ENCODE assay signal across 18 cellular contexts in genomic region chr14:95286649-95287048, GRCh38.
"Had no signal": no experiment of that assay in that cellular context is flagged by ENCODE, and none has a peak within 500 bp of the region (broad histone marks: within the 10 kb centered on the region; RNA-seq: fewer than 3 reads in every experiment).

No MANE protein-coding gene starts in this region.

- H3K4me3 ChIP-seq: breast epithelium, coronary artery, spleen, thyroid gland, uterus had no signal

- H3K4me3 Mint-ChIP-seq: activated CD4-positive, alpha-beta T cell treated with anti-CD3 and anti-CD28 coated beads, Interleukin-2, amount 10 ng/mL, durations not matched to agents 7 days and 5 days; activated CD8-positive, alpha-beta T cell treated with anti-CD3 and anti-CD28 coated beads, Interleukin-2, amount 10 ng/mL, durations not matched to agents 7 days and 5 days; nephron; stimulated activated naive B cell treated with anti-CD40 and anti-IgM and Interleukin-4, amounts not matched to agents 10 μg/mL and 1 μg/mL and 100 μg/mL, for 72 hours had no signal

- H3K9me3 ChIP-seq: breast epithelium, spleen, thyroid gland, uterus had no signal

- ATAC-seq: activated CD4-positive, CD25-positive, alpha-beta regulatory T cell treated with anti-CD3 and anti-CD28 coated beads, Interleukin-2, amount 50 U/mL, for 24 hours; activated CD8-positive, alpha-beta T cell treated with anti-CD3 and anti-CD28 coated beads, Interleukin-2, amount 10 ng/mL, durations not matched to agents 7 days and 5 days; left ventricle myocardium superior; stimulated activated naive B cell treated with anti-CD40 and anti-IgM and Interleukin-4, amounts not matched to agents 10 μg/mL and 1 μg/mL and 100 μg/mL, for 72 hours had no signal

- H3K27me3 Mint-ChIP-seq: stimulated activated naive B cell treated with anti-CD40 and anti-IgM and Interleukin-4, amounts not matched to agents 10 μg/mL and 1 μg/mL and 100 μg/mL, for 72 hours had no signal

- H3K9me3 Mint-ChIP-seq: activated CD4-positive, alpha-beta T cell treated with anti-CD3 and anti-CD28 coated beads, Interleukin-2, amount 10 ng/mL, durations not matched to agents 7 days and 5 days had no signal

- H3K27me3 ChIP-seq: breast epithelium, thyroid gland, uterus had no signal

- H3K36me3 ChIP-seq: breast epithelium, spleen, thyroid gland, uterus had no signal

- DNase-seq: activated CD4-positive, alpha-beta T cell treated with anti-CD3 and anti-CD28 coated beads, Interleukin-2, amount 10 ng/mL, durations not matched to agents 7 days and 5 days; activated CD8-positive, alpha-beta memory T cell treated with anti-CD3 and anti-CD28 coated beads, Interleukin-2, amount 50 U/mL, for 4 hours; activated CD8-positive, alpha-beta T cell treated with anti-CD3 and anti-CD28 coated beads, Interleukin-2, amount 10 ng/mL, durations not matched to agents 7 days and 5 days; activated effector memory CD4-positive, alpha-beta T cell treated with Interleukin-2 at 50 U/mL for 16 hours; activated naive CD4-positive, alpha-beta T cell treated with anti-CD3 and anti-CD28 coated beads, Interleukin-2, amount 50 U/mL, for 16 hours; activated T-cell treated with anti-CD3 and anti-CD28 coated beads, Interleukin-2, amount 50 U/mL, for 48 hours; left ventricle myocardium superior; nucleus accumbens; spleen; stimulated activated CD4-positive, alpha-beta T cell treated with anti-CD3 and anti-CD28 coated beads, Interleukin-4, amount 100 ng/mL, for 4 hours; stimulated activated naive B cell treated with anti-CD40 and anti-IgM and Interleukin-4, amounts not matched to agents 10 μg/mL and 1 μg/mL and 100 μg/mL, for 72 hours; T1000; thyroid gland; uterus had no signal

- H3K27ac Mint-ChIP-seq: activated CD4-positive, alpha-beta T cell treated with anti-CD3 and anti-CD28 coated beads, Interleukin-2, amount 10 ng/mL, durations not matched to agents 7 days and 5 days; activated CD8-positive, alpha-beta T cell treated with anti-CD3 and anti-CD28 coated beads, Interleukin-2, amount 10 ng/mL, durations not matched to agents 7 days and 5 days; nephron; stimulated activated naive B cell treated with anti-CD40 and anti-IgM and Interleukin-4, amounts not matched to agents 10 μg/mL and 1 μg/mL and 100 μg/mL, for 72 hours had no signal

- H3K4me1 ChIP-seq: uterus had no signal

- H3K27ac ChIP-seq: breast epithelium, coronary artery, spleen, thyroid gland, uterus had no signal
